8 cellular contexts compared by ENCODE assay signal in the genomic region with DNA sequence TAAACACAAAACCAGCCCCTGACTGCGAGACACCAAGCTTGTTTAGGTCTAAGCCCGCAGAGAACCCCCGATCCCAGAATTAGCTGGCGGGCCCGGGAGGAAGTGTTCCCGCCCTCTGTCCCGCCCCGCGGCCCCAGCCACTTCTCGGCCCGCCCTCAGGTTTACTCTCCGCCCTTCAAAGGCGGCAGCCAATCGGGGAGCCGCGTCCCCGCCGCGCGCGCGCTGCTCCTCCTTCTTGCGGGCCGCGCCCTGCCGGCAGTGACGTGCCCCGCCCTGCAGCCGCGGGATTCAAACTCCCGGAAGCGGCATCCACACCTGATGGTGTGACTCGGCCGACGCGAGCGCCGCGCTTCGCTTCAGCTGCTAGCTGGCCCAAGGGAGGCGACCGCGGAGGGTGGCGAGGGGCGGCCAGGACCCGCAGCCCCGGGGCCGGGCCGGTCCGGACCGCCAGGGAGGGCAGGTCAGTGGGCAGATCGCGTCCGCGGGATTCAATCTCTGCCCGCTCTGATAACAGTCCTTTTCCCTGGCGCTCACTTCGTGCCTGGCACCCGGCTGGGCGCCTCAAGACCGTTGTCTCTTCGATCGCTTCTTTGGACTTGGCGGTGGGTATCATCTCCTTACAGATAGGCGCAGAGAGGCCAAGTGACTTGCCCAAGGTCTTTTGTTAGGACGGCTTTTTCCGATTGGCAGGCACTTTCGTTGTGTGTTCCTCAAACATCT. TPM values are rescaled to one million over a fixed set of nuclear protein-coding genes. Genes with fewer than 3 reads are reported as not detected.
DNase-seq lines count a peak whose midpoint lies in the region; ATAC-seq, FAIRE-seq and TF ChIP-seq lines count a peak whose summit lies in the region.

CEP55 (plus strand) TSS at position 291 of the 720 bp plus-strand sequence. CDS start 3,440 bp downstream, outside the sequence.

- H3K4me3 ChIP-seq in keratinocyte (ENCODE audit: control insufficient read depth in 2 of 3, extremely low read depth in 1 of 3, insufficient read depth in 2 of 3, low read depth in 1 of 3, low read length in 3 of 3): peak within 1 kb of the TSS; percentile 57 to 96 (median 85)

- H4K20me1 ChIP-seq in keratinocyte (ENCODE audit: control insufficient read depth, extremely low read depth, insufficient read depth, low read length): no peaks in the 10 kb centered on the region

- H3K36me3 ChIP-seq in keratinocyte (ENCODE audit: control insufficient read depth in 2 of 2, extremely low read depth in 1 of 2, insufficient read depth in 2 of 2, low read length in 2 of 2): no peaks in the 10 kb centered on the region

- H3K27ac Mint-ChIP-seq in central memory CD8-positive, alpha-beta T cell (ENCODE audit: low read depth): peak within 1 kb of the TSS; percentile 56

- peaks cover 36% of the 10 kb centered on the region for H3K79me2 ChIP-seq in keratinocyte (ENCODE audit: control insufficient read depth, insufficient read depth, low read length)

- DNase-seq in AG09319 (ENCODE audit: extremely low read depth, low read depth): peak; percentile 66
- DNase-seq in NCI-H446 (lab: John Stamatoyannopoulos, UW): peak; percentile 47 to 89
- peak; percentile 90 to 94 (median 92) for DNase-seq in activated CD4-positive, CD25-positive, alpha-beta regulatory T cell (lab: John Stamatoyannopoulos, UW)
- DNase-seq in central memory CD8-positive, alpha-beta T cell (ENCODE audit: low spot score in 2 of 2): peak; percentile 92 to 94
- DNase-seq in keratinocyte (ENCODE audit: low read depth, low spot score): no peak
- peak; percentile 89 to 93 for DNase-seq in stimulated activated CD4-positive, alpha-beta T cell treated with anti-CD3 and anti-CD28 coated beads, Interleukin-15, amount 100 ng/mL, for 1 hour (ENCODE audit: low read depth in 1 of 2, low spot score in 1 of 2)

- peak; percentile 97 for ATAC-seq in GM19035 (IDR thresholded peaks at IDR 0.05; ENCODE audit: unreplicated experiment)
- peak; percentile 99 for ATAC-seq in HG03342 (IDR thresholded peaks at IDR 0.05; ENCODE audit: unreplicated experiment)
- ATAC-seq in central memory CD8-positive, alpha-beta T cell (replicated peaks; ENCODE audit: extremely low read depth, poor library complexity, severe bottlenecking): peak; percentile 99

- peak; percentile 9 for FAIRE-seq in keratinocyte (lab: Jason Lieb, UNC)

- no peaks in the 10 kb centered on the region for H3K9me3 Mint-ChIP-seq in central memory CD8-positive, alpha-beta T cell

- H3K9me1 ChIP-seq in keratinocyte (ENCODE audit: control insufficient read depth, extremely low read depth, insufficient read depth, low read length): peaks cover 3% of the 10 kb centered on the region

- dilution Hi-C loops in keratinocyte (cut with MboI; ENCODE audit: extremely low pct_ligation_motif_present, low sequenced_read_pairs): no loop called here

- peak within 1 kb of the TSS; percentile 73 for H3K27ac ChIP-seq in keratinocyte (ENCODE audit: control insufficient read depth, insufficient read depth, low read length)

- peaks cover 20% of the 10 kb centered on the region for H3K4me1 ChIP-seq in keratinocyte (ENCODE audit: control insufficient read depth, extremely low read depth, insufficient read depth, low read length)

- no peaks in the 10 kb centered on the region for H3K9me3 ChIP-seq in keratinocyte (ENCODE audit: control insufficient read depth, low read depth, low read length)

- H3K27me3 Mint-ChIP-seq in central memory CD8-positive, alpha-beta T cell: no peaks in the 10 kb centered on the region

- H3K27me3 ChIP-seq in keratinocyte (ENCODE audit: control insufficient read depth, extremely low read depth, insufficient read depth, low read length): no peaks in the 10 kb centered on the region

- peak within 1 kb of the TSS; percentile 82 for H3K9ac ChIP-seq in keratinocyte (ENCODE audit: control insufficient read depth, extremely low read depth, insufficient read depth, low read length)

- H3K4me2 ChIP-seq in keratinocyte (ENCODE audit: control insufficient read depth, extremely low read depth, insufficient read depth, low read depth, low read length): peak within 1 kb of the TSS; percentile 90

- no peak for TF ChIP-seq CTCF in AG09319 (IDR thresholded peaks at IDR 0.05; ENCODE audit: low read depth, low read length)
- no peak for TF ChIP-seq CTCF in keratinocyte (optimal IDR thresholded peaks at IDR 0.05 in 1 of 3, IDR thresholded peaks at IDR 0.05 in 1 of 3, conservative IDR thresholded peaks at IDR 0.05 in 1 of 3; ENCODE audit: extremely low read depth in 1 of 3, insufficient read depth in 2 of 3, low read length in 3 of 3)

- peaks cover 7% of the 10 kb centered on the region for H3K36me3 Mint-ChIP-seq in central memory CD8-positive, alpha-beta T cell (ENCODE audit: insufficient read depth)

- H2AFZ ChIP-seq in keratinocyte (ENCODE audit: control insufficient read depth, low read length): peak within 1 kb of the TSS; percentile 97

- H3K4me1 Mint-ChIP-seq in central memory CD8-positive, alpha-beta T cell: peaks cover 19% of the 10 kb centered on the region

- peak within 1 kb of the TSS; percentile 84 for H3K4me3 Mint-ChIP-seq in central memory CD8-positive, alpha-beta T cell

RNA-seq across cellular contexts. Expression of gene CEP55, which starts in this region (rescaled TPM):
- 3.2 to 25.4 TPM (median 17.7 TPM) in 3 replicates for polyA plus RNA-seq in keratinocyte
- 0.46 TPM for polyA plus RNA-seq in keratinocyte (2011; ENCODE audit: low read depth)
- polyA plus RNA-seq in keratinocyte (2011; cell fraction: cytosol; rRNA removed): 4.9 and 10.4 TPM in 2 replicates
- polyA plus RNA-seq in keratinocyte (2011; cell fraction: nucleus; rRNA removed): 2.4 and 3.3 TPM in 2 replicates
- 0.21 and 17.6 TPM in 2 replicates for polyA plus RNA-seq in keratinocyte (2012; ENCODE audit: low replicate concordance)
- 1.4 to 9.8 TPM (median 1.9 TPM) in 3 replicates for polyA minus RNA-seq in keratinocyte
- 2.1 TPM for polyA minus RNA-seq in keratinocyte (2011; cell fraction: cytosol; rRNA and poly(A)+ RNA removed)
- 0.95 and 2.1 TPM in 2 replicates for polyA minus RNA-seq in keratinocyte (2011; cell fraction: nucleus; rRNA and poly(A)+ RNA removed)
